ENCODE assay signal across 17 cellular contexts in genomic region chr17:57517519-57518342, GRCh38.
A peak's percentile ranks its signal among the peaks of the same experiment; 100 is the strongest.
DNase-seq lines count a peak whose midpoint lies in the region; ATAC-seq and TF ChIP-seq lines count a peak whose summit lies in the region.
"Had no signal": no experiment of that assay in that cellular context is flagged by ENCODE, and none has a peak within 500 bp of the region (broad histone marks: within the 10 kb centered on the region; RNA-seq: fewer than 3 reads in every experiment).

No MANE protein-coding gene starts in this region.

- ATAC-seq in GM23338 (peak; percentile 18; the same call in 2 of the 3 replicates), HG03432 (IDR thresholded peaks at IDR 0.05; ENCODE audit: unreplicated experiment) (no peak)
- ATAC-seq in activated naive CD8-positive, alpha-beta T cell treated with anti-CD3 and anti-CD28 coated beads, Interleukin-2, amount 50 U/mL, for 24 hours = no peak
- ATAC-seq: activated CD8-positive, alpha-beta memory T cell treated with anti-CD3 and anti-CD28 coated beads, Interleukin-2, amount 10 ng/mL, durations not matched to agents 7 days and 5 days had no signal

- H3K4me3 ChIP-seq in GM23338 (no peak overlapping the region), parathyroid adenoma (ENCODE audit: low read depth, low read length) (no peak overlapping the region)
- H3K4me3 ChIP-seq: esophagus muscularis mucosa, prostate gland had no signal

- H3K27me3 Mint-ChIP-seq in GM23338 (ENCODE audit: insufficient read depth, low read depth, poor library complexity) = peaks cover 3% of the 10 kb centered on the region
- H3K27me3 Mint-ChIP-seq in endothelial cell (ENCODE audit: unreplicated experiment) = peaks cover 2% of the 10 kb centered on the region
- H3K27me3 Mint-ChIP-seq in activated naive CD8-positive, alpha-beta T cell treated with anti-CD3 and anti-CD28 coated beads, Interleukin-2, amount 50 U/mL, for 24 hours = no peaks in the 10 kb centered on the region
- H3K27me3 Mint-ChIP-seq: activated B cell treated with CpG ODN at 0.5 μM for 24 hours; activated CD8-positive, alpha-beta memory T cell treated with anti-CD3 and anti-CD28 coated beads, Interleukin-2, amount 10 ng/mL, durations not matched to agents 7 days and 5 days; dendritic cell treated with granulocyte-macrophage colony-stimulating factor and Interleukin-4, amounts not matched to agents 40 ng/mL and 50 ng/mL, for 4 days had no signal

- 0 out of 2 replicates have a peak, but pooled peaks cover 3% of the 10 kb centered on the region for H4K20me1 ChIP-seq in GM23338 (replicated peaks; ENCODE audit: insufficient read depth)

- H3K27me3 ChIP-seq in GM23338 (ENCODE audit: insufficient read depth) (no peaks in the 10 kb centered on the region), parathyroid adenoma (ENCODE audit: control insufficient read depth, insufficient read depth, low read length) (no peaks in the 10 kb centered on the region)
- H3K27me3 ChIP-seq: esophagus muscularis mucosa had no signal

- no peak for TF ChIP-seq CTCF in GM23338 (conservative IDR thresholded peaks at IDR 0.05; ENCODE audit: low read depth in 2 of 2)
- no peak for TF ChIP-seq CTCF in endothelial cell (IDR thresholded peaks at IDR 0.05; ENCODE audit: unreplicated experiment)
- TF ChIP-seq CTCF in parathyroid adenoma (IDR thresholded peaks at IDR 0.05) = no peak

- H3K27ac ChIP-seq in GM23338 (ENCODE audit: low read depth) (no peak overlapping the region), parathyroid adenoma (peak overlapping the region; percentile 84)
- H3K27ac ChIP-seq: esophagus muscularis mucosa, prostate gland had no signal

- H3K9me3 Mint-ChIP-seq in GM23338 (no peaks in the 10 kb centered on the region), endothelial cell (ENCODE audit: unreplicated experiment) (no peaks in the 10 kb centered on the region)
- no peaks in the 10 kb centered on the region for H3K9me3 Mint-ChIP-seq in activated naive CD8-positive, alpha-beta T cell treated with anti-CD3 and anti-CD28 coated beads, Interleukin-2, amount 50 U/mL, for 24 hours
- H3K9me3 Mint-ChIP-seq: activated B cell treated with CpG ODN at 0.5 μM for 24 hours; dendritic cell treated with granulocyte-macrophage colony-stimulating factor and Interleukin-4, amounts not matched to agents 40 ng/mL and 50 ng/mL, for 4 days; T-helper 1 cell treated with Interleukin-12 subunit alpha and Interleukin-12 subunit beta and Interleukin-4 antibody, amounts not matched to agents 30 μg/mL and 1 μg/mL, for 36 hours had no signal

- DNase-seq in GM23338 (ENCODE audit: low spot score) (no peak), NCI-H446 (lab: John Stamatoyannopoulos, UW) (peak; percentile 19 to 63), endothelial cell (ENCODE audit: low spot score) (no peak), putamen (ENCODE audit: low spot score) (no peak), 8988T (no peak)
- no peak for DNase-seq in activated naive CD8-positive, alpha-beta T cell treated with anti-CD3 and anti-CD28 coated beads, Interleukin-2, amount 50 U/mL, for 24 hours
- DNase-seq: activated B cell treated with CpG ODN at 0.5 μM for 24 hours; activated CD8-positive, alpha-beta memory T cell treated with anti-CD3 and anti-CD28 coated beads, Interleukin-2, amount 10 ng/mL, durations not matched to agents 7 days and 5 days; activated naive CD4-positive, alpha-beta T cell; NCI-H2081 treated with DMSO at 0.1 percent for 48 hours; NK-92 treated with Interleukin-12 subunit alpha and Interleukin-12 subunit beta, amount 100 ng/mL, for 24 hours had no signal

- no peaks in the 10 kb centered on the region for H3F3A ChIP-seq in GM23338 (replicated peaks; ENCODE audit: low read depth)

- H3K79me2 ChIP-seq in GM23338 (replicated peaks; ENCODE audit: insufficient read depth) (no peaks in the 10 kb centered on the region; the same call in 1 of the 2 replicates), parathyroid adenoma (peaks cover 33% of the 10 kb centered on the region)

- H3K27ac Mint-ChIP-seq in GM23338 (no peak overlapping the region), endothelial cell (ENCODE audit: unreplicated experiment) (peak overlapping the region; percentile 26)
- H3K27ac Mint-ChIP-seq in activated naive CD8-positive, alpha-beta T cell treated with anti-CD3 and anti-CD28 coated beads, Interleukin-2, amount 50 U/mL, for 24 hours = no peak overlapping the region
- H3K27ac Mint-ChIP-seq: activated B cell treated with CpG ODN at 0.5 μM for 24 hours; activated CD8-positive, alpha-beta memory T cell treated with anti-CD3 and anti-CD28 coated beads, Interleukin-2, amount 10 ng/mL, durations not matched to agents 7 days and 5 days; dendritic cell treated with granulocyte-macrophage colony-stimulating factor and Interleukin-4, amounts not matched to agents 40 ng/mL and 50 ng/mL, for 4 days; T-helper 1 cell treated with Interleukin-12 subunit alpha and Interleukin-12 subunit beta and Interleukin-4 antibody, amounts not matched to agents 30 μg/mL and 1 μg/mL, for 36 hours had no signal

- no peak overlapping the region for H3K4me2 ChIP-seq in GM23338
- no peak overlapping the region for H3K4me2 ChIP-seq in parathyroid adenoma (ENCODE audit: low read length)

- H3K4me1 Mint-ChIP-seq in GM23338 (peaks cover 49% of the 10 kb centered on the region), endothelial cell (ENCODE audit: unreplicated experiment) (peaks cover 13% of the 10 kb centered on the region)
- peaks cover 22% of the 10 kb centered on the region for H3K4me1 Mint-ChIP-seq in activated naive CD8-positive, alpha-beta T cell treated with anti-CD3 and anti-CD28 coated beads, Interleukin-2, amount 50 U/mL, for 24 hours

- no peaks in the 10 kb centered on the region for H3K36me3 ChIP-seq in GM23338 (ENCODE audit: insufficient read depth)
- no peaks in the 10 kb centered on the region for H3K36me3 ChIP-seq in parathyroid adenoma (ENCODE audit: control insufficient read depth, insufficient read depth, low read length)
- H3K36me3 ChIP-seq: esophagus muscularis mucosa, prostate gland had no signal

- H2AFZ ChIP-seq in GM23338 = no peak overlapping the region
- no peak overlapping the region for H2AFZ ChIP-seq in parathyroid adenoma

- H3K36me3 Mint-ChIP-seq in GM23338 (ENCODE audit: low read depth) = no peaks in the 10 kb centered on the region
- H3K36me3 Mint-ChIP-seq in endothelial cell (ENCODE audit: low read depth, unreplicated experiment) = no peaks in the 10 kb centered on the region
- no peaks in the 10 kb centered on the region for H3K36me3 Mint-ChIP-seq in activated naive CD8-positive, alpha-beta T cell treated with anti-CD3 and anti-CD28 coated beads, Interleukin-2, amount 50 U/mL, for 24 hours (ENCODE audit: low read depth)
- H3K36me3 Mint-ChIP-seq: activated CD8-positive, alpha-beta memory T cell treated with anti-CD3 and anti-CD28 coated beads, Interleukin-2, amount 10 ng/mL, durations not matched to agents 7 days and 5 days had no signal

- H3K4me3 Mint-ChIP-seq in GM23338 (no peak overlapping the region), endothelial cell (ENCODE audit: unreplicated experiment) (no peak overlapping the region)
- H3K4me3 Mint-ChIP-seq in activated naive CD8-positive, alpha-beta T cell treated with anti-CD3 and anti-CD28 coated beads, Interleukin-2, amount 50 U/mL, for 24 hours = no peak overlapping the region
- H3K4me3 Mint-ChIP-seq: activated B cell treated with CpG ODN at 0.5 μM for 24 hours; activated CD8-positive, alpha-beta memory T cell treated with anti-CD3 and anti-CD28 coated beads, Interleukin-2, amount 10 ng/mL, durations not matched to agents 7 days and 5 days; dendritic cell treated with granulocyte-macrophage colony-stimulating factor and Interleukin-4, amounts not matched to agents 40 ng/mL and 50 ng/mL, for 4 days; T-helper 1 cell treated with Interleukin-12 subunit alpha and Interleukin-12 subunit beta and Interleukin-4 antibody, amounts not matched to agents 30 μg/mL and 1 μg/mL, for 36 hours had no signal

- H3K4me1 ChIP-seq in GM23338 (ENCODE audit: insufficient read depth) (peaks cover 10% of the 10 kb centered on the region), parathyroid adenoma (peaks cover 45% of the 10 kb centered on the region)
- H3K4me1 ChIP-seq: prostate gland had no signal

- H3K9ac ChIP-seq in parathyroid adenoma = no peak overlapping the region

- H3K9me2 ChIP-seq in GM23338 (ENCODE audit: insufficient read depth) = no peaks in the 10 kb centered on the region

- no peaks in the 10 kb centered on the region for H3K9me3 ChIP-seq in parathyroid adenoma (ENCODE audit: control insufficient read depth, low read length)
- H3K9me3 ChIP-seq: esophagus muscularis mucosa, prostate gland had no signal

TF ChIP-seq in GM23338, 12 proteins besides CTCF, POLR2A, EP300 and RAD21 (continues in another document):
- TF ChIP-seq JUNB (IDR thresholded peaks at IDR 0.05; ENCODE audit: unreplicated experiment) (no peak), ETS1 (IDR thresholded peaks at IDR 0.05) (no peak)

Comparison
In these comparisons a context has a peak if more than half of its experiments do, and no peak if none do; other contexts are left out.
1. DNase-seq: peak in NCI-H446 (2 of 2); none in GM23338 (single experiment), endothelial cell (single experiment), putamen (single experiment), 8988T (single experiment) and activated naive CD8-positive, alpha-beta T cell treated with anti-CD3 and anti-CD28 coated beads, Interleukin-2, amount 50 U/mL, for 24 hours (single experiment).